8 cellular contexts compared by ENCODE assay signal in the genomic region with DNA sequence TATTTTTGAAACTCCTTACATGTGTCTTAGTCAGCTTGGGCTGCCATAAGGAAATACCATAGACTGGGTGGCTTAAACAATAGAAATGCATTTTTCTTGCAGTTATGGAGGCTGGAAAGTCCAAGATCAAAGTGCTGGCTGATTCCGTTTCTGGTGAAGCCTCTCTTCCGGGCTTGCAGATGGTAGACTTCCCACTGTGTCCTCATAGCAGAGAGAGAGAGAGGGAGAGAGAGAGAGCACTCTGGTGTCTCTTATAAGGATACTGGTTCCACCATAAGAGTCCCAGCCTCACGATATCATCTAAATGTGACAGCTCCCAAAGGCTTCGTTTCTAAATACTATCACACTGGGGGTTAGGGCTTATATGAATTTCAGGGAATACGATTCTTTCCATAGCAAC. TPM values are rescaled to one million over a fixed set of nuclear protein-coding genes. Genes with fewer than 3 reads are reported as not detected.
DNase-seq lines count a peak whose midpoint lies in the region; ATAC-seq and TF ChIP-seq lines count a peak whose summit lies in the region.

No MANE protein-coding gene starts in this region.

- H3K27ac Mint-ChIP-seq in activated naive CD4-positive, alpha-beta T cell treated with anti-CD3 and anti-CD28 coated beads, Interleukin-2, amount 50 U/mL, for 72 hours: peak overlapping the region in 1 of 2 donors; percentile 60
- peak overlapping the region in 3 of 6 donors; percentile 52 to 89 (median 62) for H3K27ac Mint-ChIP-seq in naive B cell

- H3K27me3 ChIP-seq in DOHH2 (ENCODE audit: control insufficient read depth, low read length): no peaks in the 10 kb centered on the region

- peak overlapping the region; percentile 43 for H3K4me2 ChIP-seq in DOHH2 (ENCODE audit: low read length)

- CTCF ChIA-PET in GM10248 (lab: Yijun Ruan, JAX): interaction anchor here (0.6 to 17.4 kb wide), 19 partner anchors 7 to 1095 kb away, joined by 3 to 673 read pairs (median 3); no protein-coding TSS in a partner anchor

- peak overlapping the region; percentile 85 to 98 (median 94) for H3K4me3 Mint-ChIP-seq in naive B cell

- no peaks in the 10 kb centered on the region for H3K9me3 ChIP-seq in DOHH2 (ENCODE audit: control insufficient read depth, insufficient read depth, low read length)

- no peaks in the 10 kb centered on the region for H3F3A ChIP-seq in DOHH2 (ENCODE audit: control insufficient read depth, insufficient read depth)

- peak; percentile 33 for ATAC-seq in HG03354 (IDR thresholded peaks at IDR 0.05; ENCODE audit: poor library complexity, severe bottlenecking, unreplicated experiment)
- peak; percentile 43 to 61 for ATAC-seq in activated naive CD4-positive, alpha-beta T cell treated with anti-CD3 and anti-CD28 coated beads, Interleukin-2, amount 50 U/mL, for 72 hours
- ATAC-seq in naive B cell (ENCODE audit: low read depth in 2 of 2): peak in 1 of 2 donors; percentile 21
- no peak for ATAC-seq in HG02759 (IDR thresholded peaks at IDR 0.05; ENCODE audit: unreplicated experiment)

- H3K4me1 ChIP-seq in DOHH2 (ENCODE audit: control insufficient read depth, low read length): no peaks in the 10 kb centered on the region

- TF ChIP-seq CTCF in DOHH2 (IDR thresholded peaks at IDR 0.05; ENCODE audit: low read depth, low read length, poor library complexity, severe bottlenecking): no peak
- no peak for TF ChIP-seq CTCF in GM20000 (IDR thresholded peaks at IDR 0.05; ENCODE audit: extremely low read depth, missing control alignments)
- no peak for TF ChIP-seq CTCF in GM10248 (IDR thresholded peaks at IDR 0.05; ENCODE audit: control extremely low read depth, extremely low read depth, low read depth, missing control alignments)

- no peaks in the 10 kb centered on the region for H3K9me2 ChIP-seq in DOHH2 (replicated peaks; ENCODE audit: control insufficient read depth, low read length)

- DNase-seq in activated naive CD4-positive, alpha-beta T cell treated with anti-CD3 and anti-CD28 coated beads, Interleukin-2, amount 50 U/mL, for 72 hours (ENCODE audit: low spot score in 2 of 2): peak in 1 of 2 donors; percentile 2
- DNase-seq in naive B cell (no peak), GM20000 (ENCODE audit: low spot score) (no peak), GM10248 (ENCODE audit: extremely low spot score) (no peak), kidney glomerular epithelial cell (lab: John Stamatoyannopoulos, UW) (no peak)

- no peaks in the 10 kb centered on the region for H3K36me3 ChIP-seq in DOHH2 (ENCODE audit: control insufficient read depth, low read length)

- H3K9me3 Mint-ChIP-seq in activated naive CD4-positive, alpha-beta T cell treated with anti-CD3 and anti-CD28 coated beads, Interleukin-2, amount 50 U/mL, for 72 hours: no peaks in the 10 kb centered on the region
- no peaks in the 10 kb centered on the region for H3K9me3 Mint-ChIP-seq in naive B cell

- POLR2A ChIA-PET in GM10248 (lab: Yijun Ruan, JAX): no interaction called here

- peaks cover 0 to 5% (median 5%) of the 10 kb centered on the region in 3 donors for H3K27me3 Mint-ChIP-seq in naive B cell

- no peak overlapping the region for H3K27ac ChIP-seq in DOHH2 (ENCODE audit: low read depth, low read length)

- no peak overlapping the region for H3K4me3 ChIP-seq in DOHH2 (ENCODE audit: low read length)

- no peaks in the 10 kb centered on the region for H3K36me3 Mint-ChIP-seq in activated naive CD4-positive, alpha-beta T cell treated with anti-CD3 and anti-CD28 coated beads, Interleukin-2, amount 50 U/mL, for 72 hours
- no peaks in the 10 kb centered on the region for H3K36me3 Mint-ChIP-seq in naive B cell

- H4K20me1 ChIP-seq in DOHH2 (ENCODE audit: control insufficient read depth, insufficient read depth, low read depth, low read length): no peaks in the 10 kb centered on the region

- peaks cover 9 to 16% (median 13%) of the 10 kb centered on the region in 3 donors for H3K4me1 Mint-ChIP-seq in naive B cell

- no peaks in the 10 kb centered on the region for H3K79me2 ChIP-seq in DOHH2 (ENCODE audit: control insufficient read depth, low read length)

RNA-seq across cellular contexts. Expression of a gene that starts 39.7 kb away (rescaled TPM):
- not detected for total RNA-seq in activated naive CD4-positive, alpha-beta T cell treated with anti-CD3 and anti-CD28 coated beads, Interleukin-2, amount 50 U/mL, for 72 hours
- under 1 TPM in 1 of 6 donors, not detected in 5; 0.16 TPM for polyA plus RNA-seq in naive B cell (ENCODE audit: low read depth in 6 of 6)
